Comparison of ENCODE assay signal across 25 cellular contexts in the genomic region with DNA sequence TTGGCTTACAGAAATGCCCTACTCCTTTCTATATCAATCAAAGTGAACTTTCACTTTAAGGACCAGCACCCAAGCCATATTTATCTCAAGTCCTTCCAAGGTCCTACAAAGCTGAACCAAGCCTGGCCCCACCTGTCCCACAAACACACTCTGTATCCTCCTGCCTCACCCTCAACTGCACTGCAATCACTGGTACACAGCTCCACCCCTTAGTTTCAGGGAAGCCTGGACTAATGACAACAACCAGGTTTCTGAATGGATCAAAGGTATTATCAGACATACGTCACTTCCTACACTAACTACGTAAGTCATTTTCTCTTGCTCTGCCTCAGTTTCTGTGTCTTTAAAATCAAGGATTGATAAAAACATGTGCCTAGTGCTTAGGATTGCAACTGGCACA.
DNase-seq lines count a peak whose midpoint lies in the region; ATAC-seq, FAIRE-seq and TF ChIP-seq lines count a peak whose summit lies in the region.
"Had no signal": no experiment of that assay in that cellular context is flagged by ENCODE, and none has a peak within 500 bp of the region (broad histone marks: within the 10 kb centered on the region; RNA-seq: fewer than 3 reads in every experiment).

No MANE protein-coding gene starts in this region.

- CTCF ChIA-PET in A549 (lab: Yijun Ruan, JAX), result interaction anchor here (1.1 kb wide), 1 partner anchor 20 kb away, joined by 3 read pairs; no protein-coding TSS in a partner anchor

- POLR2A ChIA-PET in A549 (lab: Yijun Ruan, JAX), result no interaction called here

- no peaks in the 10 kb centered on the region for H3K27me3 Mint-ChIP-seq in activated T-helper 2 cell treated with anti-CD3 and anti-CD28 coated beads, Interferon-gamma antibody, Interleukin-2, Interleukin-4, amounts not matched to agents 10 μg/mL and 5 μg/mL and 100 μg/mL, durations not matched to agents 14 hours and 24 hours and 36 hours (ENCODE audit: low read depth)
- H3K27me3 Mint-ChIP-seq: T-helper 17 cell had no signal

- peaks cover 29% of the 10 kb centered on the region for H3K4me1 ChIP-seq in A549
- H3K4me1 ChIP-seq: adrenal gland had no signal

- TF ChIP-seq EP300 in A549 (IDR thresholded peaks at IDR 0.05), result no peak

- H3K4me2 ChIP-seq in A549, result no peak overlapping the region

- no peak overlapping the region for H3K27ac Mint-ChIP-seq in activated T-helper 2 cell treated with anti-CD3 and anti-CD28 coated beads, Interferon-gamma antibody, Interleukin-2, Interleukin-4, amounts not matched to agents 10 μg/mL and 5 μg/mL and 100 μg/mL, durations not matched to agents 14 hours and 24 hours and 36 hours
- H3K27ac Mint-ChIP-seq: effector memory CD8-positive, alpha-beta T cell; T-helper 17 cell had no signal

- H3K9me3 ChIP-seq in A549, result no peaks in the 10 kb centered on the region
- H3K9me3 ChIP-seq: adrenal gland, neutrophil had no signal

- H3K4me1 Mint-ChIP-seq in activated T-helper 2 cell treated with anti-CD3 and anti-CD28 coated beads, Interferon-gamma antibody, Interleukin-2, Interleukin-4, amounts not matched to agents 10 μg/mL and 5 μg/mL and 100 μg/mL, durations not matched to agents 14 hours and 24 hours and 36 hours (ENCODE audit: low read depth), result no peaks in the 10 kb centered on the region

- TF ChIP-seq POLR2A in A549 (IDR thresholded peaks at IDR 0.05; ENCODE audit: low read length), result no peak

- H3K9me3 Mint-ChIP-seq in activated T-helper 2 cell treated with anti-CD3 and anti-CD28 coated beads, Interferon-gamma antibody, Interleukin-2, Interleukin-4, amounts not matched to agents 10 μg/mL and 5 μg/mL and 100 μg/mL, durations not matched to agents 14 hours and 24 hours and 36 hours, result no peaks in the 10 kb centered on the region

- peak overlapping the region; percentile 74 to 75 for H3K27ac ChIP-seq in A549
- H3K27ac ChIP-seq in epithelial cell of prostate, result peak overlapping the region; percentile 100
- H3K27ac ChIP-seq: adrenal gland, brain microvascular endothelial cell, neutrophil, skin epidermis had no signal

- intact Hi-C loops in activated T-helper 2 cell treated with anti-CD3 and anti-CD28 coated beads, Interferon-gamma antibody, Interleukin-2, Interleukin-4, amounts not matched to agents 10 μg/mL and 5 μg/mL and 100 μg/mL, durations not matched to agents 14 hours and 24 hours and 36 hours (cut with micrococcal nuclease), result no loop called here

- no peaks in the 10 kb centered on the region for H3K36me3 Mint-ChIP-seq in activated T-helper 2 cell treated with anti-CD3 and anti-CD28 coated beads, Interferon-gamma antibody, Interleukin-2, Interleukin-4, amounts not matched to agents 10 μg/mL and 5 μg/mL and 100 μg/mL, durations not matched to agents 14 hours and 24 hours and 36 hours (ENCODE audit: low read depth)

- TF ChIP-seq RAD21 in A549 (conservative IDR thresholded peaks at IDR 0.05 in 1 of 2, IDR thresholded peaks at IDR 0.05 in 1 of 2), result no peak

- FAIRE-seq in A549 (lab: Jason Lieb, UNC), result no peak
- FAIRE-seq: colon, GM12892, H54, kidney had no signal

- H3K4me3 Mint-ChIP-seq in activated T-helper 2 cell treated with anti-CD3 and anti-CD28 coated beads, Interferon-gamma antibody, Interleukin-2, Interleukin-4, amounts not matched to agents 10 μg/mL and 5 μg/mL and 100 μg/mL, durations not matched to agents 14 hours and 24 hours and 36 hours (ENCODE audit: low read depth), result no peak overlapping the region
- H3K4me3 Mint-ChIP-seq: activated T-cell treated with anti-CD3 and anti-CD28 coated beads, Interleukin-2, amount 50 U/mL, for 4 hours; effector memory CD8-positive, alpha-beta T cell; T-helper 17 cell had no signal

- ATAC-seq in A549, result no peak
- ATAC-seq: activated T-cell treated with anti-CD3 and anti-CD28 coated beads, Interleukin-2, amount 50 U/mL, for 4 hours; effector memory CD8-positive, alpha-beta T cell; T-helper 17 cell had no signal

- no peak for TF ChIP-seq CTCF in A549 (IDR thresholded peaks at IDR 0.05)

- WGBS in A549 (ENCODE audit: missing lambda C conversion rate), result 94% methylated on average over 2 of the region's 2 CpGs

- DNase-seq in A549 (ENCODE audit: low read depth in 1 of 2, low spot score in 1 of 2), result no peak
- peak; percentile 2 for DNase-seq in NCI-H69 (lab: John Stamatoyannopoulos, UW)
- DNase-seq in epithelial cell of prostate (ENCODE audit: low read depth, low spot score), result peak; percentile 87
- DNase-seq in mucosa of gallbladder (ENCODE audit: low spot score), result peak; percentile 55
- DNase-seq in activated T-helper 2 cell treated with anti-CD3 and anti-CD28 coated beads, Interferon-gamma antibody, Interleukin-2, Interleukin-4, amounts not matched to agents 10 μg/mL and 5 μg/mL and 100 μg/mL, durations not matched to agents 14 hours and 24 hours and 36 hours (ENCODE audit: low spot score), result no peak
- DNase-seq in AG20443 (ENCODE audit: low spot score), result no peak
- DNase-seq in SIG-M5 treated with dmso at 0.1 percent for 504 hours (lab: John Stamatoyannopoulos, UW; ENCODE audit: unreplicated experiment), result no peak
- DNase-seq in NCI-H146 treated with DMSO at 0.1 percent for 48 hours (lab: John Stamatoyannopoulos, UW; ENCODE audit: unreplicated experiment), result no peak
- DNase-seq: activated CD4-positive, alpha-beta T cell treated with anti-CD3 and anti-CD28 coated beads for 48 hours; activated naive CD4-positive, alpha-beta T cell treated with Interleukin-2 at 50 U/mL for 16 hours; activated T-cell treated with anti-CD3 and anti-CD28 coated beads, Interleukin-2, amount 50 U/mL, for 4 hours; adrenal gland; brain microvascular endothelial cell; effector memory CD8-positive, alpha-beta T cell; kidney; NCI-H1105; NCI-H446 treated with DMSO at 0.1 percent for 48 hours; stimulated activated CD4-positive, alpha-beta T cell treated with anti-CD3 and anti-CD28 coated beads, Interleukin-1b, Interleukin-23, amount 100 ng/mL, for 48 hours; T-helper 17 cell had no signal

- H3K4me3 ChIP-seq in A549, result no peak overlapping the region
- H3K4me3 ChIP-seq: adrenal gland, lung, skin epidermis had no signal

TF ChIP-seq in A549, 52 proteins besides CTCF, POLR2A, EP300 and RAD21:
- TF ChIP-seq CBX2 (IDR thresholded peaks at IDR 0.05; ENCODE audit: borderline replicate concordance, low read depth) (no peak), RCOR1 (IDR thresholded peaks at IDR 0.05; ENCODE audit: low read depth, low read length) (no peak), ZC3H11A (IDR thresholded peaks at IDR 0.05) (no peak), PHF8 (IDR thresholded peaks at IDR 0.05; ENCODE audit: borderline replicate concordance, low read depth) (no peak)
- TF ChIP-seq, protein P1, sequence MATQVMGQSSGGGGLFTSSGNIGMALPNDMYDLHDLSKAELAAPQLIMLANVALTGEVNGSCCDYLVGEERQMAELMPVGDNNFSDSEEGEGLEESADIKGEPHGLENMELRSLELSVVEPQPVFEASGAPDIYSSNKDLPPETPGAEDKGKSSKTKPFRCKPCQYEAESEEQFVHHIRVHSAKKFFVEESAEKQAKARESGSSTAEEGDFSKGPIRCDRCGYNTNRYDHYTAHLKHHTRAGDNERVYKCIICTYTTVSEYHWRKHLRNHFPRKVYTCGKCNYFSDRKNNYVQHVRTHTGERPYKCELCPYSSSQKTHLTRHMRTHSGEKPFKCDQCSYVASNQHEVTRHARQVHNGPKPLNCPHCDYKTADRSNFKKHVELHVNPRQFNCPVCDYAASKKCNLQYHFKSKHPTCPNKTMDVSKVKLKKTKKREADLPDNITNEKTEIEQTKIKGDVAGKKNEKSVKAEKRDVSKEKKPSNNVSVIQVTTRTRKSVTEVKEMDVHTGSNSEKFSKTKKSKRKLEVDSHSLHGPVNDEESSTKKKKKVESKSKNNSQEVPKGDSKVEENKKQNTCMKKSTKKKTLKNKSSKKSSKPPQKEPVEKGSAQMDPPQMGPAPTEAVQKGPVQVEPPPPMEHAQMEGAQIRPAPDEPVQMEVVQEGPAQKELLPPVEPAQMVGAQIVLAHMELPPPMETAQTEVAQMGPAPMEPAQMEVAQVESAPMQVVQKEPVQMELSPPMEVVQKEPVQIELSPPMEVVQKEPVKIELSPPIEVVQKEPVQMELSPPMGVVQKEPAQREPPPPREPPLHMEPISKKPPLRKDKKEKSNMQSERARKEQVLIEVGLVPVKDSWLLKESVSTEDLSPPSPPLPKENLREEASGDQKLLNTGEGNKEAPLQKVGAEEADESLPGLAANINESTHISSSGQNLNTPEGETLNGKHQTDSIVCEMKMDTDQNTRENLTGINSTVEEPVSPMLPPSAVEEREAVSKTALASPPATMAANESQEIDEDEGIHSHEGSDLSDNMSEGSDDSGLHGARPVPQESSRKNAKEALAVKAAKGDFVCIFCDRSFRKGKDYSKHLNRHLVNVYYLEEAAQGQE (IDR thresholded peaks at IDR 0.05), result no peak

Comparison
In these comparisons a context has a peak if more than half of its experiments do, and no peak if none do; other contexts are left out.
1. DNase-seq: peak in NCI-H69 (single experiment), epithelial cell of prostate (single experiment) and mucosa of gallbladder (single experiment); none in A549 (0 of 2), activated T-helper 2 cell treated with anti-CD3 and anti-CD28 coated beads, Interferon-gamma antibody, Interleukin-2, Interleukin-4, amounts not matched to agents 10 μg/mL and 5 μg/mL and 100 μg/mL, durations not matched to agents 14 hours and 24 hours and 36 hours (single experiment), AG20443 (single experiment), SIG-M5 treated with dmso at 0.1 percent for 504 hours (single experiment) and NCI-H146 treated with DMSO at 0.1 percent for 48 hours (single experiment).